Comparison of ENCODE assay signal across 16 cellular contexts in the genomic region with DNA sequence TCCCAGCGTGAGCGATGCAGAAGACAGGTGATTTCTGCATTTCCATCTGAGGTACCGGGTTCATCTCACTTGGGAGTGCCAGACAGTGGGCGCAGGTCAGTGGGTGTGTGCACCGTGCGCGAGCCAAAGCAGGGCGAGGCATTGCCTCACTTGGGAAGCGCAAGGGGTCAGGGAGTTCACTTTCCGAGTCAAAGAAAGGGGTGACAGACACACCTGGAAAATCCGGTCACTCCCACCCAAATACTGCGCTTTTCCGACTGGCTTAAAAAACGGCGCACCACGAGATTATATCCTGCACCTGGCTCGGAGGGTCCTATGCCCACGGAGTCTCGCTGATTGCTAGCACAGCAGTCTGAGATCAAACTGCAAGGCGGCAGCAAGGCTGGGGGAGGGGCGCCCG. TPM values are rescaled to one million over a fixed set of nuclear protein-coding genes. Genes with fewer than 3 reads are reported as not detected.
DNase-seq lines count a peak whose midpoint lies in the region; ATAC-seq, FAIRE-seq and TF ChIP-seq lines count a peak whose summit lies in the region.
"Not testable (repeated sequence)": the region's sequence is repeated elsewhere in the genome, so short reads cannot be mapped to it uniquely, and the experiment has no call there.
"Had no signal": no experiment of that assay in that cellular context is flagged by ENCODE, and none has a peak within 500 bp of the region (broad histone marks: within the 10 kb centered on the region; RNA-seq: fewer than 3 reads in every experiment).

No MANE protein-coding gene starts in this region.

- H3K14ac ChIP-seq in H9 (ENCODE audit: insufficient read depth, low read length); H1 (ENCODE audit: insufficient read length); trophoblast cell (ENCODE audit: low read length): not testable (repeated sequence)

- H2BK120ac ChIP-seq in H9 (ENCODE audit: low read depth, low read length, poor library complexity, severe bottlenecking); H1 (replicated peaks; ENCODE audit: low read depth, low read length); trophoblast cell (ENCODE audit: insufficient read depth, low read length, poor library complexity): not testable (repeated sequence)

- TF ChIP-seq EP300 in A549 (IDR thresholded peaks at IDR 0.05); K562 (IDR thresholded peaks at IDR 0.05; ENCODE audit: low read length); H1 (IDR thresholded peaks at IDR 0.05; ENCODE audit: borderline replicate concordance in 1 of 2, low read depth in 2 of 2, low read length in 2 of 2): not testable (repeated sequence)

- H3K9ac ChIP-seq in ES-I3 (ENCODE audit: low read depth, low read length) = peak overlapping the region; percentile 37; the same call in 1 of the 2 replicates
- H3K9ac ChIP-seq in H9 (ENCODE audit: extremely low read depth, insufficient read length, low read length); K562 (ENCODE audit: insufficient read depth in 1 of 2, low read depth in 2 of 2, low read length in 2 of 2); H1 (replicated peaks in 1 of 4; ENCODE audit: extremely low read depth in 1 of 4, low read depth in 3 of 4, low read length in 3 of 4); trophoblast cell (ENCODE audit: low read length): not testable (repeated sequence)

- H3K4me3 ChIP-seq in A549 (peak overlapping the region; percentile 38; the same call in 2 of the 3 replicates), PC-9 (peak overlapping the region; percentile 45)
- H3K4me3 ChIP-seq in K562; H1 (ENCODE audit: extremely low read depth in 1 of 4, insufficient read depth in 2 of 4, low read depth in 3 of 4, low read length in 4 of 4); mucosa of descending colon; trophoblast cell (ENCODE audit: low read depth, low read length): not testable (repeated sequence)

- not testable (repeated sequence) for H2BK20ac ChIP-seq in H9 (ENCODE audit: low read depth, low read length, poor library complexity, severe bottlenecking)
- H2BK20ac ChIP-seq in H1 (ENCODE audit: low read length) = peak overlapping the region; percentile 51; the same call in 1 of the 2 replicates

- 7% methylated on average over 22 of the region's 22 CpGs for WGBS in A549 (ENCODE audit: missing lambda C conversion rate)
- no CpG with 5 or more reads among the region's 22 CpGs for WGBS in H9 (ENCODE audit: extremely low coverage, insufficient read length, low lambda C conversion rate)
- WGBS in K562 (ENCODE audit: insufficient coverage, low coverage, missing lambda C conversion rate) = 4% methylated on average over 16 of the region's 22 CpGs
- WGBS in H1 (ENCODE audit: extremely low coverage in 1 of 2, insufficient coverage in 1 of 2, insufficient read length in 1 of 2, insufficient replicate concordance in 2 of 2, low coverage in 1 of 2, low lambda C conversion rate in 2 of 2, missing lambda C conversion rate in 1 of 2), 2 experiments = 80% methylated on average over 22 of the region's 22 CpGs; no CpG with 5 or more reads in 1 of the 2 experiments
- no CpG with 5 or more reads among the region's 22 CpGs for WGBS in trophoblast cell (ENCODE audit: extremely low coverage, insufficient coverage, insufficient read length)

- not testable (repeated sequence) for H3K9me3 ChIP-seq in A549; ES-I3 (ENCODE audit: control insufficient read depth, insufficient read depth, low read length); H9 (ENCODE audit: control insufficient read depth, low read depth, low read length); PC-9 (ENCODE audit: insufficient read depth, low read depth); K562 (replicated peaks; ENCODE audit: control insufficient read depth, insufficient read depth, low read depth, low read length); mucosa of descending colon; trophoblast cell (ENCODE audit: insufficient read depth, low read depth, low read length)
- H3K9me3 ChIP-seq in H1 (ENCODE audit: insufficient read depth in 2 of 2, low read depth in 1 of 2, low read length in 1 of 2) = peaks cover 0 to 12% of the 10 kb centered on the region in 2 experiments; a peak in 2 of 4 replicates

- not testable (repeated sequence) for FAIRE-seq in A549 (lab: Jason Lieb, UNC); K562 (lab: Jason Lieb, UNC); H1 (lab: Jason Lieb, UNC)

- H3K4me3 Mint-ChIP-seq in H9 = peak overlapping the region in 1 of 2 experiments; percentile 19; a peak in 1 of 5 replicates

- H2AFZ ChIP-seq in H9 (ENCODE audit: low read length); K562 (ENCODE audit: low read depth, low read length); H1 (ENCODE audit: low read length); trophoblast cell (ENCODE audit: insufficient read depth, low read length, poor library complexity): not testable (repeated sequence)
- 0 out of 2 replicates have a peak overlapping the region, but pooled peaks have one; percentile 64 for H2AFZ ChIP-seq in PC-9

- not testable (repeated sequence) for H2BK5ac ChIP-seq in H9 (ENCODE audit: insufficient read length, low read length); H1 (ENCODE audit: low read depth, low read length); trophoblast cell (ENCODE audit: low read depth, low read length, poor library complexity)

- not testable (repeated sequence) for H4K20me1 ChIP-seq in H9 (ENCODE audit: control insufficient read depth, insufficient read depth, insufficient read length); PC-9 (ENCODE audit: insufficient read depth); K562 (replicated peaks; ENCODE audit: control insufficient read depth, insufficient read depth, low read length); H1 (replicated peaks in 1 of 2; ENCODE audit: control insufficient read depth in 1 of 2, insufficient read depth in 2 of 2, low read length in 2 of 2)

- H3K4me1 ChIP-seq in A549; ES-I3 (ENCODE audit: insufficient read depth, low read length); H9 (ENCODE audit: insufficient read depth, low read length); PC-9 (replicated peaks; ENCODE audit: insufficient read depth); K562 (replicated peaks in 1 of 2; ENCODE audit: control insufficient read depth in 2 of 2, insufficient read depth in 2 of 2, low read length in 2 of 2); H1 (replicated peaks in 1 of 4; ENCODE audit: control insufficient read depth in 3 of 4, insufficient read depth in 4 of 4, low read length in 3 of 4); mucosa of descending colon (ENCODE audit: low read depth); trophoblast cell (ENCODE audit: control insufficient read depth in 1 of 2, insufficient read depth in 2 of 2, low read length in 2 of 2): not testable (repeated sequence)

- not testable (repeated sequence) for TF ChIP-seq POLR2A in A549 (IDR thresholded peaks at IDR 0.05; ENCODE audit: low read length); K562 (conservative IDR thresholded peaks at IDR 0.05); H1 (IDR thresholded peaks at IDR 0.05; ENCODE audit: control extremely low read depth in 1 of 2, low read depth in 2 of 2, low read length in 2 of 2)

- H3K23ac ChIP-seq in H9 (ENCODE audit: insufficient read length, low read depth, low read length); H1 (ENCODE audit: insufficient read length); trophoblast cell (ENCODE audit: low read length): not testable (repeated sequence)

- CTCF ChIA-PET in A549 (lab: Yijun Ruan, JAX); PC-9 (lab: Charles Lee): not testable (repeated sequence)
- CTCF ChIA-PET in K562 (lab: Yijun Ruan, JAX; ENCODE audit: low intra/inter-chr PET ratio) = interaction anchor here (0.6 kb wide), 1 partner anchor 645 kb away, joined by 4 read pairs; no protein-coding TSS in a partner anchor
- CTCF ChIA-PET in H1 (lab: Charles Lee; ENCODE audit: partially characterized antibody) = interaction anchor here (0.8 to 1.0 kb wide), 2 partner anchors 42 to 412 kb away, joined by 3 read pairs; no protein-coding TSS in a partner anchor

- not testable (repeated sequence) for H3K4ac ChIP-seq in H9 (ENCODE audit: low read depth, low read length); H1 (replicated peaks; ENCODE audit: insufficient read length, low read depth, low read length); trophoblast cell (ENCODE audit: low read depth, low read length)

- not testable (repeated sequence) for H4K5ac ChIP-seq in H9 (ENCODE audit: insufficient read length, low read depth, low read length)
- peak overlapping the region; percentile 57 for H4K5ac ChIP-seq in H1 (ENCODE audit: insufficient read length, low read depth, low read length)

- in situ Hi-C loops in K562 (cut with MboI) = not testable (repeated sequence)

- not testable (repeated sequence) for TF ChIP-seq RAD21 in A549 (conservative IDR thresholded peaks at IDR 0.05 in 1 of 2, IDR thresholded peaks at IDR 0.05 in 1 of 2); K562 (CRISPR knock-in tag; conservative IDR thresholded peaks at IDR 0.05 in 1 of 2, IDR thresholded peaks at IDR 0.05 in 1 of 2); H1 (IDR thresholded peaks at IDR 0.05 in 1 of 2, conservative IDR thresholded peaks at IDR 0.05 in 1 of 2; ENCODE audit: low read depth in 2 of 2, low read length in 2 of 2)

- H3K27me3 Mint-ChIP-seq in H9 (ENCODE audit: low read depth) = not testable (repeated sequence)

- TF ChIP-seq CTCF in A549 (IDR thresholded peaks at IDR 0.05); H9 (conservative IDR thresholded peaks at IDR 0.05); PC-9 (conservative IDR thresholded peaks at IDR 0.05); K562 (IDR thresholded peaks at IDR 0.05 in 2 of 3, conservative IDR thresholded peaks at IDR 0.05 in 1 of 3; ENCODE audit: insufficient read depth in 2 of 3, low read depth in 1 of 3, low read length in 3 of 3); H1 (IDR thresholded peaks at IDR 0.05; ENCODE audit: control extremely low read depth in 1 of 3, insufficient read depth in 1 of 3, low read depth in 1 of 3, low read length in 3 of 3); mucosa of descending colon (IDR thresholded peaks at IDR 0.05): not testable (repeated sequence)

- POLR2A ChIA-PET in A549 (lab: Yijun Ruan, JAX); PC-9 (lab: Charles Lee; ENCODE audit: unreplicated experiment): not testable (repeated sequence)
- POLR2A ChIA-PET in K562 (lab: Yijun Ruan, JAX) (interaction anchor here (1.0 kb wide), 1 partner anchor 14 kb away, joined by 4 read pairs; no protein-coding TSS in a partner anchor), H1 (lab: Charles Lee; ENCODE audit: partially characterized antibody) (interaction anchor here (0.8 to 1.2 kb wide), 3 partner anchors 8 to 55 kb away, joined by 3 to 4 read pairs (median 3); no protein-coding TSS in a partner anchor)

- not testable (repeated sequence) for BruUV-seq in PC-9 (replicated peaks; lab: Mats Ljungman, UMichigan); K562 (replicated peaks; lab: Mats Ljungman, UMichigan)

- H3K36me3 Mint-ChIP-seq in H9 (ENCODE audit: insufficient read depth in 1 of 3, low read depth in 3 of 3) = peaks cover 16 to 39% (median 32%) of the 10 kb centered on the region in 3 experiments

- H3F3A ChIP-seq in PC-9 (ENCODE audit: insufficient read depth, low read depth) = not testable (repeated sequence)

- not testable (repeated sequence) for H3T11ph ChIP-seq in H9 (ENCODE audit: low read length)

- H3K27ac Mint-ChIP-seq in H9 = peak overlapping the region in 2 of 3 experiments; percentile 27 to 44; a peak in 3 of 7 replicates

- not testable (repeated sequence) for H2BK15ac ChIP-seq in H9 (ENCODE audit: low read depth, low read length); H1 (ENCODE audit: low read length)

- H3K79me2 ChIP-seq in H9 (ENCODE audit: insufficient read depth, low read length); PC-9 (ENCODE audit: low read depth); K562 (ENCODE audit: control insufficient read depth, insufficient read depth, low read length); H1 (ENCODE audit: control insufficient read depth in 1 of 2, insufficient read depth in 2 of 2, low read length in 2 of 2); trophoblast cell (ENCODE audit: control insufficient read depth, insufficient read depth, low read length, poor library complexity): not testable (repeated sequence)

- H2AK5ac ChIP-seq in H9 (ENCODE audit: insufficient read length, low read length); H1 (ENCODE audit: low read depth, low read length); trophoblast cell (ENCODE audit: low read length): not testable (repeated sequence)

- H3K27ac ChIP-seq in A549; H9 (ENCODE audit: insufficient read length, low read depth, low read length); PC-9; K562 (ENCODE audit: extremely low read depth, low read depth, low read length); H1 (ENCODE audit: low read depth, low read length); trophoblast cell (ENCODE audit: low read depth, low read length): not testable (repeated sequence)

- not testable (repeated sequence) for H4K8ac ChIP-seq in H9 (replicated peaks; ENCODE audit: insufficient read length, low read depth, low read length); H1 (ENCODE audit: extremely low read depth, insufficient read depth, low read length)
- H4K8ac ChIP-seq in trophoblast cell (ENCODE audit: low read depth, low read length) = peak overlapping the region; percentile 47

- peaks cover 34 to 43% of the 10 kb centered on the region in 2 experiments for H3K9me3 Mint-ChIP-seq in H9

- not testable (repeated sequence) for ATAC-seq in A549, K562, mucosa of descending colon

- intact Hi-C loops in PC-9 (cut with micrococcal nuclease; ENCODE audit: unreplicated experiment); K562 (cut with micrococcal nuclease); mucosa of descending colon (cut with DNase I, micrococcal nuclease): not testable (repeated sequence)

- not testable (repeated sequence) for H3K56ac ChIP-seq in H9 (ENCODE audit: insufficient read length, low read depth, low read length); H1 (replicated peaks; ENCODE audit: insufficient read length, low read depth, low read length)

- not testable (repeated sequence) for H4K91ac ChIP-seq in H9 (ENCODE audit: insufficient read length, low read depth, low read length); H1 (replicated peaks; ENCODE audit: insufficient read length, low read length); trophoblast cell (ENCODE audit: low read depth, low read length)

- not testable (repeated sequence) for H3K36me3 ChIP-seq in ES-I3 (ENCODE audit: insufficient read depth, low read length); PC-9 (ENCODE audit: low read depth); K562 (ENCODE audit: control insufficient read depth, insufficient read depth, low read length); H1 (ENCODE audit: control insufficient read depth in 2 of 4, insufficient read depth in 4 of 4, low read length in 3 of 4); mucosa of descending colon (ENCODE audit: low read depth); trophoblast cell (ENCODE audit: control insufficient read depth in 1 of 2, insufficient read depth in 2 of 2, low read length in 2 of 2)

- not testable (repeated sequence) for H3K9me2 ChIP-seq in PC-9 (ENCODE audit: insufficient read depth)

- H3K4me1 Mint-ChIP-seq in H9 = peaks cover 11 to 14% of the 10 kb centered on the region in 2 experiments

- H3K4me2 ChIP-seq in A549 (peak overlapping the region; percentile 58), PC-9 (peak overlapping the region; percentile 73), K562 (ENCODE audit: insufficient read depth, low read length) (0 out of 2 replicates have a peak overlapping the region, but pooled peaks have one; percentile 18), H1 (ENCODE audit: insufficient read depth in 1 of 2, low read depth in 2 of 2, low read length in 2 of 2) (peak overlapping the region in 1 of 2 experiments; percentile 41; a peak in 2 of 4 replicates)
- not testable (repeated sequence) for H3K4me2 ChIP-seq in H9 (ENCODE audit: insufficient read depth, insufficient read length, low read length); trophoblast cell (ENCODE audit: low read length)

- not testable (repeated sequence) for H3K18ac ChIP-seq in H9 (ENCODE audit: insufficient read length, low read depth, low read length); H1 (ENCODE audit: extremely low read depth, low read length); trophoblast cell (ENCODE audit: low read length)

- not testable (repeated sequence) for H4K12ac ChIP-seq in trophoblast cell (ENCODE audit: low read depth, low read length)

- DNase-seq in A549 (ENCODE audit: low read depth in 1 of 2, low spot score in 1 of 2); H9; PC-9; K562 (ENCODE audit: extremely low read depth in 1 of 4, low spot score in 3 of 4); trophoblast cell: not testable (repeated sequence)
- DNase-seq in H1 (ENCODE audit: low read depth in 1 of 2, low spot score in 2 of 2) (peak in 1 of 2 experiments; percentile 79), mucosa of descending colon (peak in 2 of 3 donors; percentile 4 to 37)

- H2BK12ac ChIP-seq in H9 (ENCODE audit: insufficient read length, low read depth, low read length); H1 (ENCODE audit: low read depth, low read length); trophoblast cell (ENCODE audit: low read length): not testable (repeated sequence)

- H3K23me2 ChIP-seq in H9 (ENCODE audit: insufficient read length, low read depth, low read length, poor library complexity, severe bottlenecking); H1 (ENCODE audit: low read depth, low read length): not testable (repeated sequence)

- not testable (repeated sequence) for H3K27me3 ChIP-seq in H9 (ENCODE audit: insufficient read depth, low read length); K562 (ENCODE audit: control insufficient read depth in 2 of 2, insufficient read depth in 2 of 2, low read length in 2 of 2); H1 (replicated peaks in 1 of 4; ENCODE audit: control insufficient read depth in 3 of 4, extremely low read depth in 1 of 4, insufficient read depth in 3 of 4, low read length in 3 of 4); trophoblast cell (ENCODE audit: insufficient read depth, low read length)
- H3K27me3 ChIP-seq in PC-9 (ENCODE audit: insufficient read depth, low read depth) = peaks cover 19% of the 10 kb centered on the region; the same call in 1 of the 2 replicates

- not testable (repeated sequence) for H3K79me1 ChIP-seq in H9 (ENCODE audit: insufficient read depth, low read depth, low read length, poor library complexity, severe bottlenecking); H1 (ENCODE audit: low read depth, low read length); trophoblast cell (ENCODE audit: low read length)

- not testable (repeated sequence) for H3K9me1 ChIP-seq in K562 (ENCODE audit: control insufficient read depth, insufficient read depth, low read length)

RNA-seq across cellular contexts. Expression of gene PLAAT5, which starts 55.6 kb away (rescaled TPM):
- polyA plus RNA-seq in A549 (2011; rRNA removed) = 0.12 and 0.25 TPM in 2 replicates
- polyA plus RNA-seq in A549 (2012; cell fraction: cytosol; rRNA removed) = 0.04 TPM in 1 of 2 replicates, not detected in the other
- not detected in 2 replicates for polyA plus RNA-seq in A549 (2012; cell fraction: nucleus; rRNA removed)
- polyA plus RNA-seq in A549 (2017; fragmentation: RNase III; extraction: RNeasy Plus Mini Kit Qiagen cat#74134 plus additional on column Dnase treatment) = 0.04 to 0.08 TPM in 2 of 3 replicates, not detected in the other
- 0.15 TPM in 1 of 2 replicates, not detected in the other for polyA minus RNA-seq in A549 (2011; rRNA and poly(A)+ RNA removed)
- total RNA-seq in H9 (2021) = 8.5 and 9.6 TPM in 2 replicates
- not detected in 2 replicates for total RNA-seq in PC-9 (2021)
- total RNA-seq in K562 (2011; cell fraction: chromatin; rRNA removed; ENCODE audit: low replicate concordance) = not detected in 2 replicates
- not detected in 2 replicates for total RNA-seq in K562 (2011; cell fraction: nucleolus; rRNA removed)
- not detected in 2 replicates for total RNA-seq in K562 (2011; cell fraction: nucleoplasm; rRNA removed)
- not detected in 2 replicates for total RNA-seq in K562 (2014; rRNA removed)
- total RNA-seq in K562 (2014; rRNA removed; fragmentation: Illumina TruSeq; extraction: Trizol) = not detected in 2 replicates
- not detected in 2 replicates for total RNA-seq in K562 (2015; rRNA removed; fragmentation: Illumina TruSeq; extraction: Trizol)
- not detected in 2 replicates for total RNA-seq in K562 (2021)
- polyA plus RNA-seq in K562 (2011; rRNA removed) = not detected in 2 replicates
- not detected in 2 replicates for polyA plus RNA-seq in K562 (2011; cell fraction: cytosol; rRNA removed)
- polyA plus RNA-seq in K562 (2011; cell fraction: nucleus; rRNA removed) = not detected in 2 replicates
- polyA plus RNA-seq in K562 (2012) = 0.05 TPM in 1 of 2 replicates, not detected in the other
- polyA plus RNA-seq in K562 (2014; fragmentation: Illumina TruSeq; extraction: Trizol) = not detected in 2 replicates
- polyA plus RNA-seq in K562 (2014; fragmentation: Nextera tagmentation; extraction: Ambion mirVana) = not detected
- polyA plus RNA-seq in K562 (2014; rRNA removed) = not detected in 2 replicates
- polyA minus RNA-seq in K562 (2011; rRNA and poly(A)+ RNA removed) = not detected in 2 replicates
- not detected in 2 replicates for polyA minus RNA-seq in K562 (2011; cell fraction: cytosol; rRNA and poly(A)+ RNA removed)
- not detected in 2 replicates for polyA minus RNA-seq in K562 (2011; cell fraction: nucleus; rRNA and poly(A)+ RNA removed)
- total RNA-seq in H1 (2021; fragmentation: NEBNext Ultra II Directional; extraction: Animal tissue kit (Norgen Biotek cat#: 25700)) = 12.8 and 16.0 TPM in 2 replicates
- polyA plus RNA-seq in H1 (2011; rRNA removed) = 11.4 and 18.7 TPM in 2 replicates
- 22.1 TPM for polyA plus RNA-seq in H1 (2011; cell fraction: cytosol; rRNA removed)
- polyA plus RNA-seq in H1 (2011; cell fraction: nucleus; rRNA removed) = 11.7 TPM
- polyA plus RNA-seq in H1 (2012, experiment 1 of 2) = 12.8 to 17.8 TPM (median 16.1 TPM) in 4 replicates
- polyA plus RNA-seq in H1 (2012, experiment 2 of 2) = 4.1 TPM
- polyA plus RNA-seq in H1 (2013, experiment 1 of 2) = 5.2 TPM
- 5.3 TPM for polyA plus RNA-seq in H1 (2013, experiment 2 of 2)
- polyA minus RNA-seq in H1 (2011; rRNA and poly(A)+ RNA removed) = 37.8 and 40.3 TPM in 2 replicates
- 8.9 TPM for polyA minus RNA-seq in H1 (2011; cell fraction: cytosol; rRNA and poly(A)+ RNA removed)
- polyA minus RNA-seq in H1 (2011; cell fraction: nucleus; rRNA and poly(A)+ RNA removed) = 14.6 TPM
- total RNA-seq in mucosa of descending colon = 1 to 10 TPM in 2 of 3 donors, under 1 TPM in 1; 0.20 to 5.6 (median 1.3) TPM
- 3.1 TPM in 2 replicates for polyA plus RNA-seq in trophoblast cell (2013)
- total RNA-seq: A172; A673; CD4-positive, alpha-beta memory T cell; G401; GM12878 had no signal
- polyA plus RNA-seq: AG04450; CD4-positive, alpha-beta memory T cell; CD4-positive, CD25-positive, alpha-beta regulatory T cell; CD8-positive, alpha-beta memory T cell; GM12878 had no signal
